Comparison of ENCODE assay signal across 1 cellular context in genomic region chr7:126959649-126960048, GRCh38.
TF ChIP-seq lines count a peak whose summit lies in the region.

No MANE protein-coding gene starts in this region.

TF ChIP-seq in SK-N-SH treated with all-trans-retinoic acid at 6 μM for 48 hours, 23 proteins besides CTCF, POLR2A, EP300 and RAD21 (continued from another document):
- TF ChIP-seq, protein P1, sequence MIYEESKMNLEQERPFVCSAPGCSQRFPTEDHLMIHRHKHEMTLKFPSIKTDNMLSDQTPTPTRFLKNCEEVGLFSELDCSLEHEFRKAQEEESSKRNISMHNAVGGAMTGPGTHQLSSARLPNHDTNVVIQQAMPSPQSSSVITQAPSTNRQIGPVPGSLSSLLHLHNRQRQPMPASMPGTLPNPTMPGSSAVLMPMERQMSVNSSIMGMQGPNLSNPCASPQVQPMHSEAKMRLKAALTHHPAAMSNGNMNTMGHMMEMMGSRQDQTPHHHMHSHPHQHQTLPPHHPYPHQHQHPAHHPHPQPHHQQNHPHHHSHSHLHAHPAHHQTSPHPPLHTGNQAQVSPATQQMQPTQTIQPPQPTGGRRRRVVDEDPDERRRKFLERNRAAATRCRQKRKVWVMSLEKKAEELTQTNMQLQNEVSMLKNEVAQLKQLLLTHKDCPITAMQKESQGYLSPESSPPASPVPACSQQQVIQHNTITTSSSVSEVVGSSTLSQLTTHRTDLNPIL (CRISPR knock-in tag; IDR thresholded peaks at IDR 0.05; ENCODE audit: low read depth): no peak
- peak; percentile 7; the same call in 1 of the 2 replicates for TF ChIP-seq ARNTL (CRISPR knock-in tag; IDR thresholded peaks at IDR 0.05; ENCODE audit: borderline replicate concordance, low read depth)
- no peak for TF ChIP-seq ZFP3 (CRISPR knock-in tag; IDR thresholded peaks at IDR 0.05)
- peak; percentile 98 for TF ChIP-seq TCF4 (CRISPR knock-in tag; IDR thresholded peaks at IDR 0.05; ENCODE audit: borderline replicate concordance)
- TF ChIP-seq TOX (CRISPR knock-in tag; IDR thresholded peaks at IDR 0.05; ENCODE audit: borderline replicate concordance): no peak
